Comparison of ENCODE assay signal across 23 cellular contexts in the genomic region with DNA sequence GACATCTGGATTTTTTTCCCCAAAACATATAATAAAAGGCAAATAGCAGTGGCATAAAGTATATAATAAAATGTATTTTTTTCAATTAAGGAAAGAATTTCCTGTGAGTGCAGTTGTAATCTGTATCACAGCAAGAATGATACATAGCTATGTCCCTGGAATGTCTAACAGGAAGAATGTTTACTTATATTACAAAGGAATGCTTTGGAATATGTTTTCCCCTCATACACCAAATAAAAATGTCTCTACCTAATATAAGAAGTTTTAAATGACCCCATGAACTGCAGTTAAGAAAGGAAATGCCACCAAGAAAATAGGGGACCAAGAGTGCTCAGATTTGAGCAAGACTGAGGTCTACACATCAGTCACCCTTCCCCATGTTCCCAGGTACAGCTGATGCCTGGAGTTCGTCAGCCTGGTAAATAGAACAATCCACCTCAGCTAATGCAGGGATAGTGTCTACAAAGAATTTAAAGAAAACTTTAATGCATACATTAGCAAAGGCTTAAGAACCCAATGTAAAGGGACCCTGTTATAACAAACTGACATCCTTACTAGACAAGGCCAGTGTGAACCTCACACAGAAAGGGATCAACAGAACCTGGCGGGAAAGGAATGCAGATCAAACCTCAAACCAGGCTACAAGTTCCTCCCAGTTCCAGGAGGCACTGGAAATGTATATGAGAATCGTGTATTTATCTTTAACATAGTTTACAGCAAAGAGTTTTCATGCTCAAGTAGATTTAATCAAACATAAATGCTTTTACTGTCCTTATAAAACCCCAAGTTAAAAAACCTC. TPM values are rescaled to one million over a fixed set of nuclear protein-coding genes. Genes with fewer than 3 reads are reported as not detected.
DNase-seq lines count a peak whose midpoint lies in the region; ATAC-seq, FAIRE-seq and TF ChIP-seq lines count a peak whose summit lies in the region.
"Had no signal": no experiment of that assay in that cellular context is flagged by ENCODE, and none has a peak within 500 bp of the region (broad histone marks: within the 10 kb centered on the region; RNA-seq: fewer than 3 reads in every experiment).

No MANE protein-coding gene starts in this region.

- H3K9me3 ChIP-seq in A549 (no peaks in the 10 kb centered on the region), IMR-90 (ENCODE audit: control insufficient read depth, insufficient read depth, low read length) (peaks cover 3% of the 10 kb centered on the region; the same call in 1 of the 2 replicates), keratinocyte (ENCODE audit: control insufficient read depth, low read depth, low read length) (no peaks in the 10 kb centered on the region)
- H3K9me3 ChIP-seq: BE2C had no signal

- no peaks in the 10 kb centered on the region for H3K9me3 Mint-ChIP-seq in natural killer cell
- H3K9me3 Mint-ChIP-seq: activated CD4-positive, alpha-beta T cell treated with anti-CD3 and anti-CD28 coated beads, Interleukin-2, amount 10 ng/mL, durations not matched to agents 24 days and 14 days; immature natural killer cell; type B pancreatic cell had no signal

- H3K9ac ChIP-seq in IMR-90 (ENCODE audit: low read depth, low read length) (no peak overlapping the region), keratinocyte (ENCODE audit: control insufficient read depth, extremely low read depth, insufficient read depth, low read length) (no peak overlapping the region)

- no peaks in the 10 kb centered on the region for H3K36me3 Mint-ChIP-seq in natural killer cell
- H3K36me3 Mint-ChIP-seq: immature natural killer cell, type B pancreatic cell had no signal

- FAIRE-seq in A549 (lab: Jason Lieb, UNC) (no peak), keratinocyte (lab: Jason Lieb, UNC) (peak; percentile 44)

- H2BK5ac ChIP-seq in IMR-90 (ENCODE audit: low read depth, low read length, poor library complexity, severe bottlenecking): no peak overlapping the region

- H2BK15ac ChIP-seq in IMR-90 (ENCODE audit: low read depth, low read length): no peak overlapping the region; the same call in 2 of the 3 replicates

- no peak overlapping the region for H2AK5ac ChIP-seq in IMR-90 (ENCODE audit: low read depth, low read length)

- H2AFZ ChIP-seq in IMR-90 (replicated peaks; ENCODE audit: low read length, poor library complexity) (no peak overlapping the region), keratinocyte (ENCODE audit: control insufficient read depth, low read length) (no peak overlapping the region)

- TF ChIP-seq RAD21 in A549 (conservative IDR thresholded peaks at IDR 0.05 in 1 of 2, IDR thresholded peaks at IDR 0.05 in 1 of 2): no peak
- TF ChIP-seq RAD21 in IMR-90 (IDR thresholded peaks at IDR 0.05; ENCODE audit: low read length): no peak

- dilution Hi-C loops in IMR-90 (cut with HindIII; ENCODE audit: low sequenced_read_pairs, unreplicated experiment): no loop called here
- dilution Hi-C loops in keratinocyte (cut with MboI; ENCODE audit: extremely low pct_ligation_motif_present, low sequenced_read_pairs): no loop called here

- WGBS in A549 (ENCODE audit: missing lambda C conversion rate): 44% methylated on average over 3 of the region's 3 CpGs
- no CpG with 5 or more reads among the region's 3 CpGs for WGBS in IMR-90 (ENCODE audit: extremely low coverage in 2 of 2, insufficient read length in 1 of 2), 2 experiments

- peak overlapping the region; percentile 90; the same call in 1 of the 2 replicates for H4K5ac ChIP-seq in IMR-90 (ENCODE audit: low read depth, low read length)

- H2AK9ac ChIP-seq in IMR-90 (replicated peaks; ENCODE audit: low read depth, low read length, poor library complexity): no peak overlapping the region

- H3K4me3 Mint-ChIP-seq in natural killer cell: no peak overlapping the region
- H3K4me3 Mint-ChIP-seq: activated CD4-positive, alpha-beta T cell treated with anti-CD3 and anti-CD28 coated beads, Interleukin-2, amount 10 ng/mL, durations not matched to agents 24 days and 14 days; endodermal cell; immature natural killer cell; type B pancreatic cell had no signal

- no peaks in the 10 kb centered on the region for H3K79me1 ChIP-seq in IMR-90 (ENCODE audit: low read depth in 1 of 2, low read length in 2 of 2)

- H3K27me3 ChIP-seq in IMR-90 (ENCODE audit: control insufficient read depth, insufficient read depth, low read length) (peaks cover 3% of the 10 kb centered on the region; the same call in 1 of the 2 replicates), keratinocyte (ENCODE audit: control insufficient read depth, extremely low read depth, insufficient read depth, low read length) (no peaks in the 10 kb centered on the region)
- H3K27me3 ChIP-seq: BE2C, stomach had no signal

- H3K9me1 ChIP-seq in IMR-90 (ENCODE audit: insufficient read depth, low read length) (0 out of 2 replicates have a peak, but pooled peaks cover 5% of the 10 kb centered on the region), keratinocyte (ENCODE audit: control insufficient read depth, extremely low read depth, insufficient read depth, low read length) (no peaks in the 10 kb centered on the region)

- H4K8ac ChIP-seq in IMR-90 (ENCODE audit: low read depth in 2 of 2, low read length in 2 of 2): no peak overlapping the region

- H3K4me2 ChIP-seq in A549 (0 out of 3 replicates have a peak overlapping the region, but pooled peaks have one; percentile 7), IMR-90 (ENCODE audit: low read depth, low read length) (peak overlapping the region; percentile 64; the same call in 1 of the 2 replicates), keratinocyte (ENCODE audit: control insufficient read depth, extremely low read depth, insufficient read depth, low read depth, low read length) (no peak overlapping the region)

- BruUV-seq in IMR-90 (replicated peaks; lab: Mats Ljungman, UMichigan): no TSS peak

- no peak for TF ChIP-seq EP300 in A549 (IDR thresholded peaks at IDR 0.05)

- peak overlapping the region; percentile 46; the same call in 1 of the 2 replicates for H2BK20ac ChIP-seq in IMR-90 (ENCODE audit: low read depth, low read length)

- H3K4ac ChIP-seq in IMR-90 (ENCODE audit: low read depth, low read length): peak overlapping the region; percentile 52

- H3K23ac ChIP-seq in IMR-90 (ENCODE audit: low read depth, low read length): no peak overlapping the region

- DNase-seq in A549 (ENCODE audit: low read depth in 1 of 2, low spot score in 1 of 2) (no peak), IMR-90 (peak; percentile 18), astrocyte of the spinal cord (ENCODE audit: low read depth, low spot score) (peak; percentile 22), keratinocyte (ENCODE audit: low read depth, low spot score) (no peak), SHP77 (lab: John Stamatoyannopoulos, UW) (no peak), natural killer cell (no peak)
- DNase-seq: 8988T; activated CD4-positive, alpha-beta T cell treated with anti-CD3 and anti-CD28 coated beads, Interleukin-2, amount 10 ng/mL, durations not matched to agents 24 days and 14 days; activated gamma-delta T cell; amygdala; BE2C; COR-L47; DMS79 treated with DMSO at 0.1 percent for 48 hours; endodermal cell; heart left ventricle; immature natural killer cell; NCI-H1436; NCI-H69; stomach had no signal

- H3K4me1 Mint-ChIP-seq in natural killer cell: no peaks in the 10 kb centered on the region
- H3K4me1 Mint-ChIP-seq: activated CD4-positive, alpha-beta T cell treated with anti-CD3 and anti-CD28 coated beads, Interleukin-2, amount 10 ng/mL, durations not matched to agents 24 days and 14 days; endodermal cell; immature natural killer cell had no signal

- peaks cover 4 to 42% of the 10 kb centered on the region in 2 donors for H3K27me3 Mint-ChIP-seq in natural killer cell (ENCODE audit: low read depth in 2 of 2)
- H3K27me3 Mint-ChIP-seq: type B pancreatic cell had no signal

- H3K27ac Mint-ChIP-seq in natural killer cell: no peak overlapping the region
- H3K27ac Mint-ChIP-seq: activated CD4-positive, alpha-beta T cell treated with anti-CD3 and anti-CD28 coated beads, Interleukin-2, amount 10 ng/mL, durations not matched to agents 24 days and 14 days; endodermal cell; immature natural killer cell; type B pancreatic cell had no signal

- in situ Hi-C loops in IMR-90 (cut with MboI; ENCODE audit: low sequenced_read_pairs) (no loop called here), astrocyte of the spinal cord (cut with HindIII; ENCODE audit: low sequenced_read_pairs) (no loop called here)

- TF ChIP-seq CTCF in A549 (IDR thresholded peaks at IDR 0.05): no peak
- no peak for TF ChIP-seq CTCF in IMR-90 (conservative IDR thresholded peaks at IDR 0.05; ENCODE audit: low read depth, low read length)
- TF ChIP-seq CTCF in astrocyte of the spinal cord (IDR thresholded peaks at IDR 0.05; ENCODE audit: low read depth, low read length): no peak
- TF ChIP-seq CTCF in keratinocyte (optimal IDR thresholded peaks at IDR 0.05 in 1 of 3, IDR thresholded peaks at IDR 0.05 in 1 of 3, conservative IDR thresholded peaks at IDR 0.05 in 1 of 3; ENCODE audit: extremely low read depth in 1 of 3, insufficient read depth in 2 of 3, low read length in 3 of 3): no peak
- TF ChIP-seq CTCF in natural killer cell (IDR thresholded peaks at IDR 0.05): no peak

- no peak overlapping the region for H3K27ac ChIP-seq in A549
- H3K27ac ChIP-seq in IMR-90 (ENCODE audit: insufficient read depth, low read length): peak overlapping the region; percentile 16; the same call in 1 of the 2 replicates
- no peak overlapping the region for H3K27ac ChIP-seq in keratinocyte (ENCODE audit: control insufficient read depth, insufficient read depth, low read length)
- H3K27ac ChIP-seq: heart left ventricle, stomach had no signal

- POLR2A ChIA-PET in A549 (lab: Yijun Ruan, JAX): no interaction called here
- POLR2A ChIA-PET in IMR-90 (lab: Charles Lee; ENCODE audit: unreplicated experiment): no interaction called here

- peak overlapping the region; percentile 19 for H3K14ac ChIP-seq in IMR-90 (replicated peaks; ENCODE audit: low read depth, low read length)

- H3K4me3 ChIP-seq in A549 (no peak overlapping the region), IMR-90 (ENCODE audit: insufficient read depth, low read depth, low read length) (no peak overlapping the region), astrocyte of the spinal cord (ENCODE audit: low read depth, low read length) (no peak overlapping the region), keratinocyte (ENCODE audit: control insufficient read depth in 2 of 3, extremely low read depth in 1 of 3, insufficient read depth in 2 of 3, low read depth in 1 of 3, low read length in 3 of 3) (no peak overlapping the region)
- H3K4me3 ChIP-seq: heart left ventricle, stomach had no signal

- peak overlapping the region; percentile 30 for H2BK120ac ChIP-seq in IMR-90 (ENCODE audit: low read depth, low read length)

- peak overlapping the region; percentile 80; the same call in 1 of the 2 replicates for H3K18ac ChIP-seq in IMR-90 (ENCODE audit: low read depth, low read length)

- ATAC-seq in A549: peak in 1 of 2 experiments; percentile 46; a peak in 1 of 6 replicates
- peak; percentile 74 for ATAC-seq in IMR-90 (ENCODE audit: low read depth)
- ATAC-seq in HG03342 (IDR thresholded peaks at IDR 0.05; ENCODE audit: unreplicated experiment): no peak
- no peak for ATAC-seq in natural killer cell
- ATAC-seq in HG03521 (IDR thresholded peaks at IDR 0.05; ENCODE audit: unreplicated experiment): no peak
- ATAC-seq: HCT116, heart left ventricle had no signal

- H3K4me1 ChIP-seq in A549 (peaks cover 10% of the 10 kb centered on the region; the same call in 1 of the 3 replicates), IMR-90 (ENCODE audit: control insufficient read depth, insufficient read depth, low read length) (peaks cover 4% of the 10 kb centered on the region), keratinocyte (ENCODE audit: control insufficient read depth, extremely low read depth, insufficient read depth, low read length) (peaks cover 8% of the 10 kb centered on the region)
- H3K4me1 ChIP-seq: BE2C, heart left ventricle had no signal

- H4K91ac ChIP-seq in IMR-90 (ENCODE audit: insufficient read depth, low read depth, low read length): no peak overlapping the region

- TF ChIP-seq POLR2A in A549 (IDR thresholded peaks at IDR 0.05; ENCODE audit: low read length) (no peak), IMR-90 (IDR thresholded peaks at IDR 0.05; ENCODE audit: low read depth, low read length) (no peak)

- no peak overlapping the region for H3K56ac ChIP-seq in IMR-90 (ENCODE audit: extremely low read depth, insufficient read depth, low read length)

- H3K36me3 ChIP-seq in IMR-90 (ENCODE audit: control insufficient read depth, insufficient read depth, low read length) (no peaks in the 10 kb centered on the region), keratinocyte (ENCODE audit: control insufficient read depth in 2 of 2, extremely low read depth in 1 of 2, insufficient read depth in 2 of 2, low read length in 2 of 2) (no peaks in the 10 kb centered on the region)
- H3K36me3 ChIP-seq: BE2C, heart left ventricle, stomach had no signal

- CTCF ChIA-PET in A549 (lab: Yijun Ruan, JAX) (interaction anchor here (1.1 kb wide), 1 partner anchor 27 kb away, joined by 3 read pairs; no protein-coding TSS in a partner anchor), IMR-90 (lab: Yijun Ruan, JAX) (interaction anchor here (0.5 kb wide), 1 partner anchor 228 kb away, joined by 3 read pairs; no protein-coding TSS in a partner anchor)

- H4K20me1 ChIP-seq in IMR-90 (ENCODE audit: insufficient read depth, low read length): no peaks in the 10 kb centered on the region
- H4K20me1 ChIP-seq in keratinocyte (ENCODE audit: control insufficient read depth, extremely low read depth, insufficient read depth, low read length): no peaks in the 10 kb centered on the region

- intact Hi-C loops in IMR-90 (cut with micrococcal nuclease) (no loop called here), natural killer cell (cut with micrococcal nuclease) (no loop called here)

- H3K79me2 ChIP-seq in keratinocyte (ENCODE audit: control insufficient read depth, insufficient read depth, low read length): no peaks in the 10 kb centered on the region

RNA-seq across cellular contexts. Expression of gene ATP11B, which starts 37.8 kb away (rescaled TPM):
- polyA plus RNA-seq in A549 (2011; rRNA removed) (16.5 and 17.2 TPM in 2 replicates), A549 (2017; fragmentation: RNase III; extraction: RNeasy Plus Mini Kit Qiagen cat#74134 plus additional on column Dnase treatment) (9.1 to 10.1 TPM (median 10.0 TPM) in 3 replicates), IMR-90 (2012; rRNA removed) (7.8 and 10.0 TPM in 2 replicates), keratinocyte (15.1 to 28.9 TPM (median 22.0 TPM) in 3 replicates)
- polyA plus RNA-seq in A549 (2012; cell fraction: cytosol; rRNA removed): 2.3 and 2.6 TPM in 2 replicates
- 1.8 and 2.9 TPM in 2 replicates for polyA plus RNA-seq in A549 (2012; cell fraction: nucleus; rRNA removed)
- polyA minus RNA-seq in A549 (2011; rRNA and poly(A)+ RNA removed): 11.2 and 13.3 TPM in 2 replicates
- total RNA-seq in IMR-90 (2012; rRNA removed) (39.6 and 66.4 TPM in 2 replicates), natural killer cell (100 to 1,000 TPM; 157 to 174 (median 172) TPM)
- polyA plus RNA-seq in IMR-90 (2012; cell fraction: cytosol; rRNA removed): 2.0 and 2.1 TPM in 2 replicates
- polyA plus RNA-seq in IMR-90 (2012; cell fraction: nucleus; rRNA removed; ENCODE audit: low replicate concordance): 3.5 and 15.0 TPM in 2 replicates
- 75.5 TPM for polyA plus RNA-seq in keratinocyte (2011; ENCODE audit: low read depth)
- 8.7 and 17.7 TPM in 2 replicates for polyA plus RNA-seq in keratinocyte (2011; cell fraction: cytosol; rRNA removed)
- polyA plus RNA-seq in keratinocyte (2011; cell fraction: nucleus; rRNA removed): 23.1 and 28.4 TPM in 2 replicates
- 23.9 and 26.0 TPM in 2 replicates for polyA plus RNA-seq in keratinocyte (2012; ENCODE audit: low replicate concordance)
- polyA minus RNA-seq in keratinocyte: 17.8 to 50.6 TPM (median 22.8 TPM) in 3 replicates
- 16.5 TPM for polyA minus RNA-seq in keratinocyte (2011; cell fraction: cytosol; rRNA and poly(A)+ RNA removed)
- polyA minus RNA-seq in keratinocyte (2011; cell fraction: nucleus; rRNA and poly(A)+ RNA removed): 40.6 and 68.4 TPM in 2 replicates

Comparison
In these comparisons a context has a peak if more than half of its experiments do, and no peak if none do; other contexts are left out.
1. DNase-seq: peak in IMR-90 (single experiment) and astrocyte of the spinal cord (single experiment); none in A549 (0 of 2), keratinocyte (single experiment), SHP77 (0 of 2) and natural killer cell (single experiment).